27 cellular contexts compared by ENCODE assay signal in genomic region chr10:18861382-18861781, GRCh38.
"Had no signal": no experiment of that assay in that cellular context is flagged by ENCODE, and none has a peak within 500 bp of the region (broad histone marks: within the 10 kb centered on the region; RNA-seq: fewer than 3 reads in every experiment).

No MANE protein-coding gene starts in this region.

- DNase-seq: hypothalamus; immature natural killer cell; kidney; left colon; left lung; lower lobe of right lung; mesendoderm; naive B cell; natural killer cell; nephron progenitor cell; ovary; posterior cingulate gyrus; retina; right cardiac atrium; sigmoid colon; stimulated activated CD4-positive, alpha-beta T cell treated with anti-CD3 and anti-CD28 coated beads, Interleukin-1b, Interleukin-23, amount 100 ng/mL, for 48 hours; stimulated activated CD4-positive, alpha-beta T cell treated with anti-CD3 and anti-CD28 coated beads, Interleukin-2, amount 100 ng/mL, for 48 hours; stimulated activated CD4-positive, alpha-beta T cell treated with anti-CD3 and anti-CD28 coated beads, Interleukin-4, amount 100 ng/mL, for 4 hours; stimulated activated CD8-positive, alpha-beta memory T cell treated with anti-CD3 and anti-CD28 coated beads, Interleukin-4, amount 100 ng/mL, for 48 hours; stimulated activated naive CD4-positive, alpha-beta T cell treated with Interleukin-2 at 50 U/mL for 16 hours; stimulated activated naive CD8-positive, alpha-beta T cell treated with anti-CD3 and anti-CD28 coated beads, Interleukin-15, amount 100 ng/mL, for 72 hours; uterus had no signal

- H3K9me3 ChIP-seq: lower lobe of right lung, ovary, prostate gland, sigmoid colon, tibial nerve, uterus had no signal

- H3K4me1 ChIP-seq: left lung, lower lobe of right lung, prostate gland, tibial nerve, uterus had no signal

- H3K36me3 ChIP-seq: left lung, lower lobe of right lung, ovary, prostate gland, sigmoid colon, tibial nerve, uterus had no signal

- ATAC-seq: left colon; left lung; lower lobe of right lung; natural killer cell; right cardiac atrium; stimulated activated memory B cell treated with anti-CD40 and anti-IgM and Interleukin-4, amounts not matched to agents 10 μg/mL and 1 μg/mL and 100 μg/mL, for 72 hours; stimulated activated naive CD8-positive, alpha-beta T cell treated with anti-CD3 and anti-CD28 coated beads, Interleukin-15, amount 100 ng/mL, for 72 hours had no signal

- H3K27ac ChIP-seq: left lung, lower lobe of right lung, ovary, prostate gland, sigmoid colon, tibial nerve, uterus had no signal

- H3K4me3 ChIP-seq: left lung, lower lobe of right lung, ovary, prostate gland, sigmoid colon, smooth muscle cell, tibial nerve, uterus had no signal

- H3K4me2 ChIP-seq: smooth muscle cell had no signal

- FAIRE-seq: islet of Langerhans, kidney had no signal

- H3K27me3 ChIP-seq: left lung, ovary, sigmoid colon, tibial nerve, uterus had no signal
